ENCODE assay signal across 5 cellular contexts in genomic region chr7:47980648-47981047, GRCh38. TPM values are rescaled to one million over a fixed set of nuclear protein-coding genes. Genes with fewer than 3 reads are reported as not detected.
"Had no signal": no experiment of that assay in that cellular context is flagged by ENCODE, and none has a peak within 500 bp of the region (broad histone marks: within the 10 kb centered on the region; RNA-seq: fewer than 3 reads in every experiment).

No MANE protein-coding gene starts in this region.

RNA-seq across cellular contexts. Expression of gene PKD1L1, which starts 32.4 kb away (rescaled TPM):
- total RNA-seq: HepG2, HT-29 had no signal

RNA-seq across cellular contexts. Expression of gene SUN3, which starts 48.3 kb away (rescaled TPM):
- total RNA-seq: HepG2, HT-29, HT1080, IMR-90 had no signal
- polyA plus RNA-seq: HepG2, IgD-negative memory B cell, IMR-90 had no signal

RNA-seq across cellular contexts. Expression of gene C7orf57, which starts 54.7 kb away (rescaled TPM):
- total RNA-seq: HepG2, HT-29, HT1080, IMR-90 had no signal
- polyA plus RNA-seq: HepG2, IgD-negative memory B cell, IMR-90 had no signal
